1 cellular context compared by ENCODE assay signal in genomic region chr18:61502472-61502871, GRCh38.
TF ChIP-seq lines count a peak whose summit lies in the region.

No MANE protein-coding gene starts in this region.

TF ChIP-seq in GM23338, 12 proteins besides CTCF, POLR2A, EP300 and RAD21 (continued from another document):
- TF ChIP-seq REST (IDR thresholded peaks at IDR 0.05; ENCODE audit: unreplicated experiment) (no peak), NANOG (IDR thresholded peaks at IDR 0.05; ENCODE audit: borderline replicate concordance) (no peak), JUNB (IDR thresholded peaks at IDR 0.05; ENCODE audit: unreplicated experiment) (no peak), ZNF331 (CRISPR knock-in tag; IDR thresholded peaks at IDR 0.05; ENCODE audit: low read depth) (no peak), EZH2 (IDR thresholded peaks at IDR 0.05; ENCODE audit: low read depth, unreplicated experiment) (no peak), EZH2phosphoT487 (IDR thresholded peaks at IDR 0.05; ENCODE audit: unreplicated experiment) (no peak), ETS1 (IDR thresholded peaks at IDR 0.05) (no peak), CREB1 (CRISPR knock-in tag; IDR thresholded peaks at IDR 0.05; ENCODE audit: low read depth) (no peak)
TF ChIP-seq in GM23338: peak in this region for 0.
